In the genomic region with DNA sequence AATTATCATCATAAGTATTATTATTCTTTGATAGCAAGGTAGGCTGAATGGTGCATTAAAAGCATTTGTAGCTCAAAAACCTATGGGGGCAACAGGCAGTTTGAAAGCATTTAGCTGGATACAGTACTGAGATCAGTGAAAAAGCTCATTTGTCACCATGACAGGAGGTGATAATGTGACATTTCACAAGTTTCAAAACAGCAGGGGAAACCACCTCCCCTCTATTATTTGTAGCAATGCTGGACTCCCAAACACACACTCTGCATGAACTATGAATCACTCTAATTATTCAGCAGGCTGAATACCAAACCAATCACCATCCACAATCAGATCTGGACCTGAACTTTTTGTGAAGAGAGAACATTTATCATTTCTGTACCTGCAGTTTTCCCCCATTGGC, we compare ENCODE assay signal across 1 cellular context.
TF ChIP-seq lines count a peak whose summit lies in the region.

No MANE protein-coding gene starts in this region.

TF ChIP-seq in GM12878, 131 proteins besides CTCF, POLR2A, EP300 and RAD21 (continued from another document):
- TF ChIP-seq, protein P1, sequence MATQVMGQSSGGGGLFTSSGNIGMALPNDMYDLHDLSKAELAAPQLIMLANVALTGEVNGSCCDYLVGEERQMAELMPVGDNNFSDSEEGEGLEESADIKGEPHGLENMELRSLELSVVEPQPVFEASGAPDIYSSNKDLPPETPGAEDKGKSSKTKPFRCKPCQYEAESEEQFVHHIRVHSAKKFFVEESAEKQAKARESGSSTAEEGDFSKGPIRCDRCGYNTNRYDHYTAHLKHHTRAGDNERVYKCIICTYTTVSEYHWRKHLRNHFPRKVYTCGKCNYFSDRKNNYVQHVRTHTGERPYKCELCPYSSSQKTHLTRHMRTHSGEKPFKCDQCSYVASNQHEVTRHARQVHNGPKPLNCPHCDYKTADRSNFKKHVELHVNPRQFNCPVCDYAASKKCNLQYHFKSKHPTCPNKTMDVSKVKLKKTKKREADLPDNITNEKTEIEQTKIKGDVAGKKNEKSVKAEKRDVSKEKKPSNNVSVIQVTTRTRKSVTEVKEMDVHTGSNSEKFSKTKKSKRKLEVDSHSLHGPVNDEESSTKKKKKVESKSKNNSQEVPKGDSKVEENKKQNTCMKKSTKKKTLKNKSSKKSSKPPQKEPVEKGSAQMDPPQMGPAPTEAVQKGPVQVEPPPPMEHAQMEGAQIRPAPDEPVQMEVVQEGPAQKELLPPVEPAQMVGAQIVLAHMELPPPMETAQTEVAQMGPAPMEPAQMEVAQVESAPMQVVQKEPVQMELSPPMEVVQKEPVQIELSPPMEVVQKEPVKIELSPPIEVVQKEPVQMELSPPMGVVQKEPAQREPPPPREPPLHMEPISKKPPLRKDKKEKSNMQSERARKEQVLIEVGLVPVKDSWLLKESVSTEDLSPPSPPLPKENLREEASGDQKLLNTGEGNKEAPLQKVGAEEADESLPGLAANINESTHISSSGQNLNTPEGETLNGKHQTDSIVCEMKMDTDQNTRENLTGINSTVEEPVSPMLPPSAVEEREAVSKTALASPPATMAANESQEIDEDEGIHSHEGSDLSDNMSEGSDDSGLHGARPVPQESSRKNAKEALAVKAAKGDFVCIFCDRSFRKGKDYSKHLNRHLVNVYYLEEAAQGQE (IDR thresholded peaks at IDR 0.05; ENCODE audit: low read depth, low read length), result no peak
- TF ChIP-seq, protein P2, sequence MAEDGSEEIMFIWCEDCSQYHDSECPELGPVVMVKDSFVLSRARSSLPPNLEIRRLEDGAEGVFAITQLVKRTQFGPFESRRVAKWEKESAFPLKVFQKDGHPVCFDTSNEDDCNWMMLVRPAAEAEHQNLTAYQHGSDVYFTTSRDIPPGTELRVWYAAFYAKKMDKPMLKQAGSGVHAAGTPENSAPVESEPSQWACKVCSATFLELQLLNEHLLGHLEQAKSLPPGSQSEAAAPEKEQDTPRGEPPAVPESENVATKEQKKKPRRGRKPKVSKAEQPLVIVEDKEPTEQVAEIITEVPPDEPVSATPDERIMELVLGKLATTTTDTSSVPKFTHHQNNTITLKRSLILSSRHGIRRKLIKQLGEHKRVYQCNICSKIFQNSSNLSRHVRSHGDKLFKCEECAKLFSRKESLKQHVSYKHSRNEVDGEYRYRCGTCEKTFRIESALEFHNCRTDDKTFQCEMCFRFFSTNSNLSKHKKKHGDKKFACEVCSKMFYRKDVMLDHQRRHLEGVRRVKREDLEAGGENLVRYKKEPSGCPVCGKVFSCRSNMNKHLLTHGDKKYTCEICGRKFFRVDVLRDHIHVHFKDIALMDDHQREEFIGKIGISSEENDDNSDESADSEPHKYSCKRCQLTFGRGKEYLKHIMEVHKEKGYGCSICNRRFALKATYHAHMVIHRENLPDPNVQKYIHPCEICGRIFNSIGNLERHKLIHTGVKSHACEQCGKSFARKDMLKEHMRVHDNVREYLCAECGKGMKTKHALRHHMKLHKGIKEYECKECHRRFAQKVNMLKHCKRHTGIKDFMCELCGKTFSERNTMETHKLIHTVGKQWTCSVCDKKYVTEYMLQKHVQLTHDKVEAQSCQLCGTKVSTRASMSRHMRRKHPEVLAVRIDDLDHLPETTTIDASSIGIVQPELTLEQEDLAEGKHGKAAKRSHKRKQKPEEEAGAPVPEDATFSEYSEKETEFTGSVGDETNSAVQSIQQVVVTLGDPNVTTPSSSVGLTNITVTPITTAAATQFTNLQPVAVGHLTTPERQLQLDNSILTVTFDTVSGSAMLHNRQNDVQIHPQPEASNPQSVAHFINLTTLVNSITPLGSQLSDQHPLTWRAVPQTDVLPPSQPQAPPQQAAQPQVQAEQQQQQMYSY (CRISPR knock-in tag; IDR thresholded peaks at IDR 0.05), result no peak
- TF ChIP-seq EZH2 (IDR thresholded peaks at IDR 0.05; ENCODE audit: borderline replicate concordance, control insufficient read depth, low read depth, low read length), result no peak
- TF ChIP-seq RFX5 (IDR thresholded peaks at IDR 0.05; ENCODE audit: low read depth, low read length), result 0 out of 2 replicates have a peak, but pooled peaks have one; percentile 21
- no peak for TF ChIP-seq ETV6 (conservative IDR thresholded peaks at IDR 0.05 in 1 of 2, IDR thresholded peaks at IDR 0.05 in 1 of 2; ENCODE audit: borderline replicate concordance in 1 of 2, low read depth in 1 of 2)
- TF ChIP-seq, protein P3, sequence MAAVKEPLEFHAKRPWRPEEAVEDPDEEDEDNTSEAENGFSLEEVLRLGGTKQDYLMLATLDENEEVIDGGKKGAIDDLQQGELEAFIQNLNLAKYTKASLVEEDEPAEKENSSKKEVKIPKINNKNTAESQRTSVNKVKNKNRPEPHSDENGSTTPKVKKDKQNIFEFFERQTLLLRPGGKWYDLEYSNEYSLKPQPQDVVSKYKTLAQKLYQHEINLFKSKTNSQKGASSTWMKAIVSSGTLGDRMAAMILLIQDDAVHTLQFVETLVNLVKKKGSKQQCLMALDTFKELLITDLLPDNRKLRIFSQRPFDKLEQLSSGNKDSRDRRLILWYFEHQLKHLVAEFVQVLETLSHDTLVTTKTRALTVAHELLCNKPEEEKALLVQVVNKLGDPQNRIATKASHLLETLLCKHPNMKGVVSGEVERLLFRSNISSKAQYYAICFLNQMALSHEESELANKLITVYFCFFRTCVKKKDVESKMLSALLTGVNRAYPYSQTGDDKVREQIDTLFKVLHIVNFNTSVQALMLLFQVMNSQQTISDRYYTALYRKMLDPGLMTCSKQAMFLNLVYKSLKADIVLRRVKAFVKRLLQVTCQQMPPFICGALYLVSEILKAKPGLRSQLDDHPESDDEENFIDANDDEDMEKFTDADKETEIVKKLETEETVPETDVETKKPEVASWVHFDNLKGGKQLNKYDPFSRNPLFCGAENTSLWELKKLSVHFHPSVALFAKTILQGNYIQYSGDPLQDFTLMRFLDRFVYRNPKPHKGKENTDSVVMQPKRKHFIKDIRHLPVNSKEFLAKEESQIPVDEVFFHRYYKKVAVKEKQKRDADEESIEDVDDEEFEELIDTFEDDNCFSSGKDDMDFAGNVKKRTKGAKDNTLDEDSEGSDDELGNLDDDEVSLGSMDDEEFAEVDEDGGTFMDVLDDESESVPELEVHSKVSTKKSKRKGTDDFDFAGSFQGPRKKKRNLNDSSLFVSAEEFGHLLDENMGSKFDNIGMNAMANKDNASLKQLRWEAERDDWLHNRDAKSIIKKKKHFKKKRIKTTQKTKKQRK (IDR thresholded peaks at IDR 0.05; ENCODE audit: low read depth, low read length), result no peak
- no peak for TF ChIP-seq ASH2L (IDR thresholded peaks at IDR 0.05; ENCODE audit: borderline replicate concordance, low read depth)
- no peak; the same call in 2 of the 3 replicates for TF ChIP-seq POU2F2 (IDR thresholded peaks at IDR 0.05; ENCODE audit: borderline replicate concordance, low read depth, low read length)
- no peak for TF ChIP-seq MYB (IDR thresholded peaks at IDR 0.05; ENCODE audit: borderline replicate concordance, low read depth, low read length)
- no peak for TF ChIP-seq SREBF2 (IDR thresholded peaks at IDR 0.05; ENCODE audit: low read length)
- TF ChIP-seq ZNF274 (IDR thresholded peaks at IDR 0.05; ENCODE audit: insufficient read depth, insufficient read length), result no peak
- no peak for TF ChIP-seq NR2C2 (IDR thresholded peaks at IDR 0.05; ENCODE audit: borderline replicate concordance, control insufficient read depth, insufficient read length, low read depth)
- no peak for TF ChIP-seq FOXK2 (IDR thresholded peaks at IDR 0.05)
- TF ChIP-seq LARP7 (IDR thresholded peaks at IDR 0.05), result no peak
- TF ChIP-seq BCL11A (IDR thresholded peaks at IDR 0.05; ENCODE audit: low read depth, low read length), result peak; percentile 72
- TF ChIP-seq, protein P4, sequence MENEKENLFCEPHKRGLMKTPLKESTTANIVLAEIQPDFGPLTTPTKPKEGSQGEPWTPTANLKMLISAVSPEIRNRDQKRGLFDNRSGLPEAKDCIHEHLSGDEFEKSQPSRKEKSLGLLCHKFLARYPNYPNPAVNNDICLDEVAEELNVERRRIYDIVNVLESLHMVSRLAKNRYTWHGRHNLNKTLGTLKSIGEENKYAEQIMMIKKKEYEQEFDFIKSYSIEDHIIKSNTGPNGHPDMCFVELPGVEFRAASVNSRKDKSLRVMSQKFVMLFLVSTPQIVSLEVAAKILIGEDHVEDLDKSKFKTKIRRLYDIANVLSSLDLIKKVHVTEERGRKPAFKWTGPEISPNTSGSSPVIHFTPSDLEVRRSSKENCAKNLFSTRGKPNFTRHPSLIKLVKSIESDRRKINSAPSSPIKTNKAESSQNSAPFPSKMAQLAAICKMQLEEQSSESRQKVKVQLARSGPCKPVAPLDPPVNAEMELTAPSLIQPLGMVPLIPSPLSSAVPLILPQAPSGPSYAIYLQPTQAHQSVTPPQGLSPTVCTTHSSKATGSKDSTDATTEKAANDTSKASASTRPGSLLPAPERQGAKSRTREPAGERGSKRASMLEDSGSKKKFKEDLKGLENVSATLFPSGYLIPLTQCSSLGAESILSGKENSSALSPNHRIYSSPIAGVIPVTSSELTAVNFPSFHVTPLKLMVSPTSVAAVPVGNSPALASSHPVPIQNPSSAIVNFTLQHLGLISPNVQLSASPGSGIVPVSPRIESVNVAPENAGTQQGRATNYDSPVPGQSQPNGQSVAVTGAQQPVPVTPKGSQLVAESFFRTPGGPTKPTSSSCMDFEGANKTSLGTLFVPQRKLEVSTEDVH (IDR thresholded peaks at IDR 0.05; ENCODE audit: low read depth, partially characterized antibody), result no peak
- TF ChIP-seq BACH1 (IDR thresholded peaks at IDR 0.05; ENCODE audit: borderline replicate concordance), result no peak; the same call in 1 of the 2 replicates
- TF ChIP-seq, protein P5, sequence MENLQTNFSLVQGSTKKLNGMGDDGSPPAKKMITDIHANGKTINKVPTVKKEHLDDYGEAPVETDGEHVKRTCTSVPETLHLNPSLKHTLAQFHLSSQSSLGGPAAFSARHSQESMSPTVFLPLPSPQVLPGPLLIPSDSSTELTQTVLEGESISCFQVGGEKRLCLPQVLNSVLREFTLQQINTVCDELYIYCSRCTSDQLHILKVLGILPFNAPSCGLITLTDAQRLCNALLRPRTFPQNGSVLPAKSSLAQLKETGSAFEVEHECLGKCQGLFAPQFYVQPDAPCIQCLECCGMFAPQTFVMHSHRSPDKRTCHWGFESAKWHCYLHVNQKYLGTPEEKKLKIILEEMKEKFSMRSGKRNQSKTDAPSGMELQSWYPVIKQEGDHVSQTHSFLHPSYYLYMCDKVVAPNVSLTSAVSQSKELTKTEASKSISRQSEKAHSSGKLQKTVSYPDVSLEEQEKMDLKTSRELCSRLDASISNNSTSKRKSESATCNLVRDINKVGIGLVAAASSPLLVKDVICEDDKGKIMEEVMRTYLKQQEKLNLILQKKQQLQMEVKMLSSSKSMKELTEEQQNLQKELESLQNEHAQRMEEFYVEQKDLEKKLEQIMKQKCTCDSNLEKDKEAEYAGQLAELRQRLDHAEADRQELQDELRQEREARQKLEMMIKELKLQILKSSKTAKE (IDR thresholded peaks at IDR 0.05; ENCODE audit: low read depth, poor library complexity, severe bottlenecking), result peak; percentile 39
- TF ChIP-seq NR2C1 (IDR thresholded peaks at IDR 0.05), result no peak
- TF ChIP-seq NBN (IDR thresholded peaks at IDR 0.05), result peak; percentile 79; the same call in 1 of the 2 replicates
- TF ChIP-seq CBFB (IDR thresholded peaks at IDR 0.05; ENCODE audit: low read depth), result no peak
